In the genomic region with DNA sequence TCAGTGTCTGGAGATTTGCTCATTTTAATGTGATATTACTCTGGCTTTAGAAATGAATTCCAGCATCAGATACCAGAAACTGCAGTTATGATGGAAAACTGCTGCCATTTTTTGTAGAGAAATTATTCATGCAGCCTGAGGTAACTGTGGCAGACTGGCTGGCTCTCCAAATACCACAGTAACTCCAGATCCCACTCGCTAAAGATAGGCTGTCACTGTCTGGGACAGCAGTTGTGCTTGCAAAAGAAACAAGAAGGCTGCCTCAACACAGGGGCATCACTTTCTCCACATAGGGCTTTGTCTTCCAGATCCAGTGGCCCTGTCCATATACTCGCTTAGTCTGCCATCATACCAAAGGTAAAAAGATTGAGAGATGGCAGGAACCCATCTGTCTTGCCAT, we compare ENCODE assay signal across 1 cellular context.
TF ChIP-seq lines count a peak whose summit lies in the region.

No MANE protein-coding gene starts in this region.

TF ChIP-seq in HepG2, 621 proteins besides CTCF, POLR2A, EP300 and RAD21 (continued from another document):
- TF ChIP-seq, protein P1, sequence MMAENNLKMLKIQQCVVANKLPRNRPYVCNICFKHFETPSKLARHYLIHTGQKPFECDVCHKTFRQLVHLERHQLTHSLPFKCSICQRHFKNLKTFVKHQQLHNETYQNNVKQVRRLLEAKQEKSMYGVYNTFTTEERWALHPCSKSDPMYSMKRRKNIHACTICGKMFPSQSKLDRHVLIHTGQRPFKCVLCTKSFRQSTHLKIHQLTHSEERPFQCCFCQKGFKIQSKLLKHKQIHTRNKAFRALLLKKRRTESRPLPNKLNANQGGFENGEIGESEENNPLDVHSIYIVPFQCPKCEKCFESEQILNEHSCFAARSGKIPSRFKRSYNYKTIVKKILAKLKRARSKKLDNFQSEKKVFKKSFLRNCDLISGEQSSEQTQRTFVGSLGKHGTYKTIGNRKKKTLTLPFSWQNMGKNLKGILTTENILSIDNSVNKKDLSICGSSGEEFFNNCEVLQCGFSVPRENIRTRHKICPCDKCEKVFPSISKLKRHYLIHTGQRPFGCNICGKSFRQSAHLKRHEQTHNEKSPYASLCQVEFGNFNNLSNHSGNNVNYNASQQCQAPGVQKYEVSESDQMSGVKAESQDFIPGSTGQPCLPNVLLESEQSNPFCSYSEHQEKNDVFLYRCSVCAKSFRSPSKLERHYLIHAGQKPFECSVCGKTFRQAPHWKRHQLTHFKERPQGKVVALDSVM (CRISPR knock-in tag; IDR thresholded peaks at IDR 0.05), result no peak
- TF ChIP-seq GABPB1 (CRISPR knock-in tag; IDR thresholded peaks at IDR 0.05) (no peak), AKAP8 (CRISPR knock-in tag; IDR thresholded peaks at IDR 0.05) (no peak)
- TF ChIP-seq, protein P2, sequence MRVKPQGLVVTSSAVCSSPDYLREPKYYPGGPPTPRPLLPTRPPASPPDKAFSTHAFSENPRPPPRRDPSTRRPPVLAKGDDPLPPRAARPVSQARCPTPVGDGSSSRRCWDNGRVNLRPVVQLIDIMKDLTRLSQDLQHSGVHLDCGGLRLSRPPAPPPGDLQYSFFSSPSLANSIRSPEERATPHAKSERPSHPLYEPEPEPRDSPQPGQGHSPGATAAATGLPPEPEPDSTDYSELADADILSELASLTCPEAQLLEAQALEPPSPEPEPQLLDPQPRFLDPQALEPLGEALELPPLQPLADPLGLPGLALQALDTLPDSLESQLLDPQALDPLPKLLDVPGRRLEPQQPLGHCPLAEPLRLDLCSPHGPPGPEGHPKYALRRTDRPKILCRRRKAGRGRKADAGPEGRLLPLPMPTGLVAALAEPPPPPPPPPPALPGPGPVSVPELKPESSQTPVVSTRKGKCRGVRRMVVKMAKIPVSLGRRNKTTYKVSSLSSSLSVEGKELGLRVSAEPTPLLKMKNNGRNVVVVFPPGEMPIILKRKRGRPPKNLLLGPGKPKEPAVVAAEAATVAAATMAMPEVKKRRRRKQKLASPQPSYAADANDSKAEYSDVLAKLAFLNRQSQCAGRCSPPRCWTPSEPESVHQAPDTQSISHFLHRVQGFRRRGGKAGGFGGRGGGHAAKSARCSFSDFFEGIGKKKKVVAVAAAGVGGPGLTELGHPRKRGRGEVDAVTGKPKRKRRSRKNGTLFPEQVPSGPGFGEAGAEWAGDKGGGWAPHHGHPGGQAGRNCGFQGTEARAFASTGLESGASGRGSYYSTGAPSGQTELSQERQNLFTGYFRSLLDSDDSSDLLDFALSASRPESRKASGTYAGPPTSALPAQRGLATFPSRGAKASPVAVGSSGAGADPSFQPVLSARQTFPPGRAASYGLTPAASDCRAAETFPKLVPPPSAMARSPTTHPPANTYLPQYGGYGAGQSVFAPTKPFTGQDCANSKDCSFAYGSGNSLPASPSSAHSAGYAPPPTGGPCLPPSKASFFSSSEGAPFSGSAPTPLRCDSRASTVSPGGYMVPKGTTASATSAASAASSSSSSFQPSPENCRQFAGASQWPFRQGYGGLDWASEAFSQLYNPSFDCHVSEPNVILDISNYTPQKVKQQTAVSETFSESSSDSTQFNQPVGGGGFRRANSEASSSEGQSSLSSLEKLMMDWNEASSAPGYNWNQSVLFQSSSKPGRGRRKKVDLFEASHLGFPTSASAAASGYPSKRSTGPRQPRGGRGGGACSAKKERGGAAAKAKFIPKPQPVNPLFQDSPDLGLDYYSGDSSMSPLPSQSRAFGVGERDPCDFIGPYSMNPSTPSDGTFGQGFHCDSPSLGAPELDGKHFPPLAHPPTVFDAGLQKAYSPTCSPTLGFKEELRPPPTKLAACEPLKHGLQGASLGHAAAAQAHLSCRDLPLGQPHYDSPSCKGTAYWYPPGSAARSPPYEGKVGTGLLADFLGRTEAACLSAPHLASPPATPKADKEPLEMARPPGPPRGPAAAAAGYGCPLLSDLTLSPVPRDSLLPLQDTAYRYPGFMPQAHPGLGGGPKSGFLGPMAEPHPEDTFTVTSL (CRISPR knock-in tag; IDR thresholded peaks at IDR 0.05; ENCODE audit: borderline replicate concordance), result no peak
TF ChIP-seq in HepG2: peak in this region for 0.
